ENCODE assay signal across 27 cellular contexts in the genomic region with DNA sequence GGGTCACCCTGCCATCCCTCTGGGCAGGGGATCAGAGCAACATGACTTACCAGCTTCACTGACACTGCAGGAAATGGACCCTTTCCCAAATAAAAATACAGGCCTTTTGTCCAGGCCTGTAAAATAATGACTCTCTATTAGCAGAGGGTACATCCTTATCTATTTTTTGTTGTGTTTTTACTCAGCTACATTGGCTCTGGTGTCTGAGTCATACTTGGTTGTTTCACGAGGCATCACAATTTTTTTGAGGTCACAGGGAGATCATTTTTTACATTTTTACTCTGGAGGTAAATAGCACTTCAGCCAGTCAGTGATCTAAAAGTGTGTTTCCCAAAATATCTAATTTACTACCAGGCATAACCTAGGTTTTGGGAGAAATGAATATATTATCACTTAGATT. TPM values are rescaled to one million over a fixed set of nuclear protein-coding genes. Genes with fewer than 3 reads are reported as not detected.
DNase-seq lines count a peak whose midpoint lies in the region; ATAC-seq and TF ChIP-seq lines count a peak whose summit lies in the region.
"Had no signal": no experiment of that assay in that cellular context is flagged by ENCODE, and none has a peak within 500 bp of the region (broad histone marks: within the 10 kb centered on the region; RNA-seq: fewer than 3 reads in every experiment).

No MANE protein-coding gene starts in this region.

- H3K27me3 ChIP-seq in left lung = no peaks in the 10 kb centered on the region
- H3K27me3 ChIP-seq: colonic mucosa, esophagus muscularis mucosa, Peyer's patch, tibial nerve had no signal

- no peaks in the 10 kb centered on the region for H3K4me1 Mint-ChIP-seq in WTC11
- H3K4me1 Mint-ChIP-seq: activated T-helper 17 cell treated with anti-CD3 and anti-CD28 coated beads, Interleukin-2, amount 50 U/mL, for 72 hours had no signal

- CTCF ChIA-PET in WTC11 (lab: Charles Lee) = interaction anchor here (1.1 to 2.6 kb wide), 2 partner anchors 10 to 59 kb away, joined by 3 to 14 read pairs; no protein-coding TSS in a partner anchor

- intact Hi-C loops in left lung (cut with DNase I) = no loop called here

- POLR2A ChIA-PET in WTC11 (lab: Charles Lee) = no interaction called here

- no peak overlapping the region for H3K4me3 ChIP-seq in AG10803 (ENCODE audit: low read length)
- H3K4me3 ChIP-seq in astrocyte of the spinal cord (ENCODE audit: low read depth, low read length) = no peak overlapping the region
- H3K4me3 ChIP-seq in left lung = no peak overlapping the region
- H3K4me3 ChIP-seq: colonic mucosa, esophagus muscularis mucosa, Peyer's patch, SK-N-MC, tibial nerve had no signal

- in situ Hi-C loops in astrocyte of the spinal cord (cut with HindIII; ENCODE audit: low sequenced_read_pairs) = no loop called here

- H3K27ac Mint-ChIP-seq in WTC11 = no peak overlapping the region
- H3K27ac Mint-ChIP-seq: activated naive CD8-positive, alpha-beta T cell; activated T-helper 17 cell treated with anti-CD3 and anti-CD28 coated beads, Interleukin-2, amount 50 U/mL, for 72 hours; effector memory CD8-positive, alpha-beta T cell; stimulated activated naive CD8-positive, alpha-beta T cell treated with anti-CD3 and anti-CD28 coated beads, Interleukin-15, Interleukin-2, amounts not matched to agents 100 ng/mL and 50 ng/mL, for 24 hours had no signal

- H3K9me3 ChIP-seq in left lung = no peaks in the 10 kb centered on the region
- H3K9me3 ChIP-seq: colonic mucosa, esophagus muscularis mucosa, Peyer's patch, tibial nerve had no signal

- TF ChIP-seq CTCF in AG10803 (conservative IDR thresholded peaks at IDR 0.05; ENCODE audit: low read length) (no peak), astrocyte of the spinal cord (IDR thresholded peaks at IDR 0.05; ENCODE audit: low read depth, low read length) (no peak), left lung (IDR thresholded peaks at IDR 0.05) (no peak), WTC11 (IDR thresholded peaks at IDR 0.05) (no peak)

- no peaks in the 10 kb centered on the region for H3K4me1 ChIP-seq in left lung
- H3K4me1 ChIP-seq: colonic mucosa, esophagus muscularis mucosa, Peyer's patch, tibial nerve had no signal

- peak; percentile 45 for DNase-seq in AG10803 (ENCODE audit: low read depth)
- peak; percentile 38 for DNase-seq in HT1080 (ENCODE audit: low read depth)
- peak; percentile 43 for DNase-seq in astrocyte of the spinal cord (ENCODE audit: low read depth, low spot score)
- DNase-seq in left lung = no peak
- DNase-seq in WTC11 (ENCODE audit: low spot score) = no peak
- DNase-seq in iPS-NIHi11 (ENCODE audit: low spot score) = no peak
- DNase-seq in NCI-H187 (lab: John Stamatoyannopoulos, UW) = no peak
- DNase-seq: colonic mucosa; effector memory CD8-positive, alpha-beta T cell; left cardiac atrium; mesenchymal stem cell; NCI-H1105; NCI-H2029 treated with DMSO at 0.1 percent for 48 hours; nucleus accumbens; Peyer's patch; stimulated activated CD4-positive, alpha-beta T cell treated with anti-CD3 and anti-CD28 coated beads, Interleukin-4, amount 100 ng/mL, for 1 hour; T-helper 9 cell had no signal

- peak; percentile 30 for ATAC-seq in left lung
- ATAC-seq in WTC11 = no peak
- no peak for ATAC-seq in HG02981 (IDR thresholded peaks at IDR 0.05; ENCODE audit: unreplicated experiment)
- ATAC-seq: activated T-helper 17 cell treated with anti-CD3 and anti-CD28 coated beads, Interleukin-2, amount 50 U/mL, for 72 hours; effector memory CD8-positive, alpha-beta T cell had no signal

- no peaks in the 10 kb centered on the region for H3K9me3 Mint-ChIP-seq in WTC11
- H3K9me3 Mint-ChIP-seq: activated T-helper 17 cell treated with anti-CD3 and anti-CD28 coated beads, Interleukin-2, amount 50 U/mL, for 72 hours; effector memory CD8-positive, alpha-beta T cell; stimulated activated naive CD8-positive, alpha-beta T cell treated with anti-CD3 and anti-CD28 coated beads, Interleukin-15, Interleukin-2, amounts not matched to agents 100 ng/mL and 50 ng/mL, for 24 hours had no signal

- H3K27ac ChIP-seq in left lung = no peak overlapping the region
- H3K27ac ChIP-seq: C4-2B, colonic mucosa, esophagus muscularis mucosa, Peyer's patch, SK-N-MC, tibial nerve had no signal

- no peaks in the 10 kb centered on the region for H3K36me3 ChIP-seq in left lung
- H3K36me3 ChIP-seq: colonic mucosa, esophagus muscularis mucosa, Peyer's patch, tibial nerve had no signal

- no peak overlapping the region for H3K4me3 Mint-ChIP-seq in WTC11
- H3K4me3 Mint-ChIP-seq: activated naive CD8-positive, alpha-beta T cell; activated T-helper 17 cell treated with anti-CD3 and anti-CD28 coated beads, Interleukin-2, amount 50 U/mL, for 72 hours; effector memory CD8-positive, alpha-beta T cell; stimulated activated naive CD8-positive, alpha-beta T cell treated with anti-CD3 and anti-CD28 coated beads, Interleukin-15, Interleukin-2, amounts not matched to agents 100 ng/mL and 50 ng/mL, for 24 hours had no signal

- H3K27me3 Mint-ChIP-seq in WTC11 (ENCODE audit: low read depth) = no peaks in the 10 kb centered on the region

- no peaks in the 10 kb centered on the region for H3K36me3 Mint-ChIP-seq in WTC11
- H3K36me3 Mint-ChIP-seq: activated naive CD8-positive, alpha-beta T cell had no signal

TF ChIP-seq in WTC11, 78 proteins besides CTCF, POLR2A, EP300 and RAD21:
- TF ChIP-seq IRF2 (CRISPR knock-in tag; IDR thresholded peaks at IDR 0.05; ENCODE audit: borderline replicate concordance, low read depth) (no peak), TEAD1 (CRISPR knock-in tag; IDR thresholded peaks at IDR 0.05) (no peak), FOXP1 (CRISPR knock-in tag; IDR thresholded peaks at IDR 0.05; ENCODE audit: borderline replicate concordance) (no peak), FOXK1 (CRISPR knock-in tag; IDR thresholded peaks at IDR 0.05) (no peak), JUN (CRISPR knock-in tag; IDR thresholded peaks at IDR 0.05) (no peak), ZMAT4 (CRISPR knock-in tag; IDR thresholded peaks at IDR 0.05) (no peak), ZNF232 (CRISPR knock-in tag; IDR thresholded peaks at IDR 0.05) (no peak), SMAD4 (CRISPR knock-in tag; IDR thresholded peaks at IDR 0.05) (no peak), TEAD4 (CRISPR knock-in tag; IDR thresholded peaks at IDR 0.05) (no peak), RELA (CRISPR knock-in tag; IDR thresholded peaks at IDR 0.05; ENCODE audit: borderline replicate concordance) (no peak)
TF ChIP-seq in WTC11: peak in this region for 0.

RNA-seq across cellular contexts. Expression of gene HTR2A, which starts 6.9 kb away (rescaled TPM):
- total RNA-seq in HT1080 (2014; rRNA removed; shearing (Covaris generic)) = not detected in 2 replicates
- not detected in 2 replicates for polyA plus RNA-seq in HT1080 (2015; cell fraction: cytosol; rRNA removed)
- polyA plus RNA-seq in HT1080 (2015; cell fraction: nucleus; rRNA removed) = not detected in 2 replicates
- total RNA-seq in left lung (1 to 10 TPM in 1 of 2 donors, under 1 TPM in 1; 0.29 to 1.8 TPM), WTC11 (2021) (not detected in 3 replicates)
- total RNA-seq: A673; activated T-helper 17 cell treated with anti-CD3 and anti-CD28 coated beads, Interleukin-2, amount 50 U/mL, for 72 hours; NCI-H460 had no signal

Comparison
In these comparisons a context has a peak if more than half of its experiments do, and no peak if none do; other contexts are left out.
1. DNase-seq: peak in AG10803 (single experiment), HT1080 (single experiment) and astrocyte of the spinal cord (single experiment); none in left lung (0 of 2), WTC11 (single experiment), iPS-NIHi11 (single experiment) and NCI-H187 (0 of 2).